In the genomic region with DNA sequence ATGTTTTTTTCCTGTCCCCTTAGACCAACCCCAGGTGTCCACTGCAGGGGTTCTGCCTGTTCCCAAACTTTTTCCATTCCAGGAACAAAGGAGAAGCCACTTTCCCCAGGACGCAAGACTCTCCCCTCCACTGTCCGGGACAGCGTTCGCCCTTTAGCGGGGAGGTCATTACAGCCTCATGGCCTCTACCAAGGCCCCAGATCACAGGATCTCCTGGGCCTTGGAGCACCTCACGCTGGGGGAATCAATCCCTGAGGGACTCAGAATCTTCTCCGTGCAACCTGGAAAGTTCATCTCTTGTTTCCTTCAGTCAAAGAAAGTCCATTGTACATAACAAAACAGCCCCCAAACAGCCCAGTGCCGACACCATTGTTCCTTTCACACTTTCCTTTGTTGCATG, we compare ENCODE assay signal across 25 cellular contexts.
"Had no signal": no experiment of that assay in that cellular context is flagged by ENCODE, and none has a peak within 500 bp of the region (broad histone marks: within the 10 kb centered on the region; RNA-seq: fewer than 3 reads in every experiment).

No MANE protein-coding gene starts in this region.

- H3K4me2 ChIP-seq: SK-N-SH had no signal

- DNase-seq: activated CD4-positive, alpha-beta T cell treated with anti-CD3 and anti-CD28 coated beads for 4 hours; activated CD8-positive, alpha-beta T cell treated with anti-CD3 and anti-CD28 coated beads for 36 hours; activated effector memory CD4-positive, alpha-beta T cell treated with Interleukin-2 at 50 U/mL for 16 hours; activated naive CD4-positive, alpha-beta T cell; activated T-cell treated with anti-CD3 and anti-CD28 coated beads, Interleukin-2, amount 50 U/mL, for 24 hours; aorta; Kasumi-1; KBM-7; NCI-H1048; NCI-H146; NCI-H187 treated with DMSO at 0.1 percent for 48 hours; NCI-H2081 treated with DMSO at 0.1 percent for 48 hours; NCI-H446; NCI-H524; Right ventricle myocardium superior; SJCRH30; SK-N-SH; T-helper 1 cell had no signal

- H3K27me3 Mint-ChIP-seq: activated CD8-positive, alpha-beta T cell treated with anti-CD3 and anti-CD28 coated beads for 36 hours; activated naive CD4-positive, alpha-beta T cell treated with anti-CD3 and anti-CD28 coated beads, Interleukin-2, amount 50 U/mL, for 24 hours; activated T-cell treated with anti-CD3 and anti-CD28 coated beads, Interleukin-2, amount 50 U/mL, for 24 hours had no signal

- H3K27ac ChIP-seq: breast epithelium, Peyer's patch, RWPE1, SJCRH30 had no signal

- H3K27me3 ChIP-seq: breast epithelium, Peyer's patch, SJCRH30 had no signal

- H3K4me3 ChIP-seq: breast epithelium, Peyer's patch, SJCRH30 had no signal

- H3K4me1 ChIP-seq: breast epithelium, Peyer's patch had no signal

- H3K9me3 Mint-ChIP-seq: activated CD8-positive, alpha-beta T cell treated with anti-CD3 and anti-CD28 coated beads for 36 hours; activated naive CD4-positive, alpha-beta T cell treated with anti-CD3 and anti-CD28 coated beads, Interleukin-2, amount 50 U/mL, for 24 hours; activated T-cell treated with anti-CD3 and anti-CD28 coated beads, Interleukin-2, amount 50 U/mL, for 24 hours; activated T-helper 1 cell treated with anti-CD3 and anti-CD28 coated beads, Interleukin-12 subunit alpha, Interleukin-12 subunit beta, Interleukin-2, Interleukin-4 antibody, amounts not matched to agents 30 ng/mL and 10 ng/mL and 1 ng/mL, durations not matched to agents 14 hours and 24 hours and 36 hours; T-helper 2 cell treated with Interferon-gamma antibody and Interleukin-4, amounts not matched to agents 5 μg/mL and 100 μg/mL, for 36 hours had no signal

- H3K27ac Mint-ChIP-seq: activated CD8-positive, alpha-beta T cell treated with anti-CD3 and anti-CD28 coated beads for 36 hours; activated T-helper 1 cell treated with anti-CD3 and anti-CD28 coated beads, Interleukin-12 subunit alpha, Interleukin-12 subunit beta, Interleukin-2, Interleukin-4 antibody, amounts not matched to agents 30 ng/mL and 10 ng/mL and 1 ng/mL, durations not matched to agents 14 hours and 24 hours and 36 hours; T-helper 2 cell treated with Interferon-gamma antibody and Interleukin-4, amounts not matched to agents 5 μg/mL and 100 μg/mL, for 36 hours had no signal

- H3K4me1 Mint-ChIP-seq: activated naive CD4-positive, alpha-beta T cell treated with anti-CD3 and anti-CD28 coated beads, Interleukin-2, amount 50 U/mL, for 24 hours had no signal

- H3K4me3 Mint-ChIP-seq: activated CD8-positive, alpha-beta T cell treated with anti-CD3 and anti-CD28 coated beads for 36 hours; activated naive CD4-positive, alpha-beta T cell treated with anti-CD3 and anti-CD28 coated beads, Interleukin-2, amount 50 U/mL, for 24 hours; activated T-cell treated with anti-CD3 and anti-CD28 coated beads, Interleukin-2, amount 50 U/mL, for 24 hours; activated T-helper 1 cell treated with anti-CD3 and anti-CD28 coated beads, Interleukin-12 subunit alpha, Interleukin-12 subunit beta, Interleukin-2, Interleukin-4 antibody, amounts not matched to agents 30 ng/mL and 10 ng/mL and 1 ng/mL, durations not matched to agents 14 hours and 24 hours and 36 hours; T-helper 2 cell treated with Interferon-gamma antibody and Interleukin-4, amounts not matched to agents 5 μg/mL and 100 μg/mL, for 36 hours had no signal

- H3K36me3 ChIP-seq: breast epithelium, SJCRH30 had no signal

- ATAC-seq: activated CD4-positive, CD25-positive, alpha-beta regulatory T cell treated with anti-CD3 and anti-CD28 coated beads, Interleukin-2, amount 50 U/mL, for 24 hours; activated CD8-positive, alpha-beta T cell treated with anti-CD3 and anti-CD28 coated beads for 36 hours had no signal

- H3K9me3 ChIP-seq: breast epithelium, Peyer's patch, SJCRH30, SK-N-SH had no signal
